In the genomic region with DNA sequence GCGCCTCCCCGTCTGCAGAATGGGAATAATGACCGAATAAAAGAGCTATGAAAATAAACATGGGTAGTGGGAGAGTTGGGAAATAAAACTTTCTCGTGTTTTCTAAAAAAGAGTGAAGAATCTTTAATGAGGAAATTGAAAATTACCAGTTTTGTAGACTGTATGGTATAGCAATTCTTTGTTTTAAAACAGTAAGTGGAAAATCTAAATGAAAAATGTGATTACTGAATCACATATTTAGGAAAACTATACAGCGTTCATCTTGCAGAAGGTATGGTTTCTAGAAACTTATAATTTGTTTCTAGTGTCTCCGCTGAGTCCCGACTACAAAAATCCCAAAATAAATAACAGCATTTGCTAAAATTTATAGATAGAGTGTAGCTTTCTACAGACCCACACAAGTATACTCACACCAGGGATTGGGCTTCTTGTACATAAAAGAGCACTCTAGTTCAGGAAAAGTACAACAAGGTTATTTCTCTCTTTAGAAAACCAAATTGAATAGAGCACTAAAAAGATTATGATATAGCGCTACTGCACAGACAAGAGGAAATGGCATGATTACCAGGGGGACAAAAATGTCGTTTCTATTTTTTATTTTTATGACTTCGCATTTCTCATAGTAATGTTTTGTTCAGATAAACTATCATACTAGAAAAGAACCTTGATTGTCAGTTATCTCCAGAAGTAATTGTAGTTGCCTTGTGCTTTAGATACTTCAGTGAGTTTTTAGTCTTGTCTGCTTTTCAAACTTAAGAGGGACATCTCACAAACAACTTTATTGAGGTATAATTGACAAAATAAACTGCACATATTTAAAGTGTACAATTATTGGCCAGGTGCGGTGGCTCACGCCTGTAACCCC, we compare ENCODE assay signal across 8 cellular contexts. TPM values are rescaled to one million over a fixed set of nuclear protein-coding genes. Genes with fewer than 3 reads are reported as not detected.
A peak's percentile ranks its signal among the peaks of the same experiment; 100 is the strongest.
DNase-seq lines count a peak whose midpoint lies in the region; ATAC-seq and TF ChIP-seq lines count a peak whose summit lies in the region.

No MANE protein-coding gene starts in this region.

- H3K27me3 ChIP-seq in A673 (replicated peaks; ENCODE audit: insufficient read depth, low read depth, low read length, poor library complexity) = no peaks in the 10 kb centered on the region
- H3K27me3 ChIP-seq in IMR-90 (ENCODE audit: control insufficient read depth, insufficient read depth, low read length) = no peaks in the 10 kb centered on the region; the same call in 1 of the 2 replicates

- in situ Hi-C loops in IMR-90 (cut with MboI; ENCODE audit: low sequenced_read_pairs) = loop anchor here (10.0 kb wide), 1 partner anchor 253 kb away; no protein-coding TSS in a partner anchor

- peaks cover 10% of the 10 kb centered on the region for H3K4me1 Mint-ChIP-seq in MCF 10A (ENCODE audit: insufficient read depth, unreplicated experiment)

- dilution Hi-C loops in IMR-90 (cut with HindIII; ENCODE audit: low sequenced_read_pairs, unreplicated experiment) = no loop called here

- no peak for TF ChIP-seq RAD21 in IMR-90 (IDR thresholded peaks at IDR 0.05; ENCODE audit: low read length)

- H4K20me1 ChIP-seq in IMR-90 (ENCODE audit: insufficient read depth, low read length) = peaks cover 30% of the 10 kb centered on the region

- peak overlapping the region; percentile 98 for H2BK5ac ChIP-seq in IMR-90 (ENCODE audit: low read depth, low read length, poor library complexity, severe bottlenecking)

- no peak overlapping the region for H2AK5ac ChIP-seq in IMR-90 (ENCODE audit: low read depth, low read length)

- H3K9me1 ChIP-seq in IMR-90 (ENCODE audit: insufficient read depth, low read length) = no peaks in the 10 kb centered on the region

- H4K5ac ChIP-seq in IMR-90 (ENCODE audit: low read depth, low read length) = peak overlapping the region; percentile 92; the same call in 1 of the 2 replicates

- no peaks in the 10 kb centered on the region for H3K36me3 ChIP-seq in A673 (ENCODE audit: insufficient read depth, low read length, poor library complexity, severe bottlenecking)
- H3K36me3 ChIP-seq in IMR-90 (ENCODE audit: control insufficient read depth, insufficient read depth, low read length) = no peaks in the 10 kb centered on the region
- no peaks in the 10 kb centered on the region for H3K36me3 ChIP-seq in mesodermal cell (ENCODE audit: control insufficient read depth, insufficient read depth, low read length)

- peak overlapping the region; percentile 83 for H2AK9ac ChIP-seq in IMR-90 (replicated peaks; ENCODE audit: low read depth, low read length, poor library complexity)

- 0 out of 2 replicates have a peak overlapping the region, but pooled peaks have one; percentile 74 for H3K56ac ChIP-seq in IMR-90 (ENCODE audit: extremely low read depth, insufficient read depth, low read length)

- DNase-seq in A673 (ENCODE audit: low spot score) = no peak
- no peak for DNase-seq in IMR-90
- DNase-seq in MCF 10A (ENCODE audit: unreplicated experiment) = no peak
- DNase-seq in HEK293T (ENCODE audit: extremely low spot score) = no peak
- no peak for DNase-seq in SW 1271 (lab: John Stamatoyannopoulos, UW)
- DNase-seq in activated CD4-positive, alpha-beta T cell treated with anti-CD3 and anti-CD28 coated beads, Interleukin-2, amount 50 U/mL, for 1 hour = no peak

- no peak for ATAC-seq in IMR-90 (ENCODE audit: low read depth)
- no peak for ATAC-seq in GM18870 (IDR thresholded peaks at IDR 0.05; ENCODE audit: unreplicated experiment)

- H3K27ac ChIP-seq in A673 (ENCODE audit: low read depth, low read length, poor library complexity, severe bottlenecking) (peak overlapping the region; percentile 99), IMR-90 (ENCODE audit: insufficient read depth, low read length) (peak overlapping the region; percentile 86), mesodermal cell (ENCODE audit: low read depth, low read length, severe bottlenecking) (peak overlapping the region; percentile 77)

- POLR2A ChIA-PET in A673 (lab: Charles Lee; ENCODE audit: low non-redundant PET) (no interaction called here), IMR-90 (lab: Charles Lee; ENCODE audit: unreplicated experiment) (interaction anchor here (0.6 kb wide), 1 partner anchor 328 kb away, joined by 3 read pairs; no protein-coding TSS in a partner anchor), MCF 10A (lab: Yijun Ruan, JAX) (interaction anchor here (0.5 to 4.9 kb wide), 18 partner anchors 8 to 362 kb away, joined by 3 to 61 read pairs (median 4); partner anchors contain the start of genes DCAF17, GORASP2 and METTL8), HEK293T (lab: Yijun Ruan, JAX) (interaction anchor here (1.3 kb wide), 1 partner anchor 272 kb away, joined by 9 read pairs; the partner anchor contains the start of genes DCAF17 and METTL8)

- H3K14ac ChIP-seq in IMR-90 (replicated peaks; ENCODE audit: low read depth, low read length) = peak overlapping the region; percentile 96

- H3K36me3 Mint-ChIP-seq in MCF 10A (ENCODE audit: insufficient read depth, unreplicated experiment) = peaks cover 7% of the 10 kb centered on the region

- intact Hi-C loops in A673 (cut with micrococcal nuclease; ENCODE audit: unreplicated experiment) (loop anchor here (2.0 to 5.0 kb wide), 2 partner anchors 255 to 271 kb away; partner anchors contain the start of genes DCAF17 and METTL8), IMR-90 (cut with micrococcal nuclease) (loop anchor here (5.0 kb wide), 1 partner anchor 126 kb away; no protein-coding TSS in a partner anchor), MCF 10A (cut with micrococcal nuclease) (loop anchor here (2.0 to 5.0 kb wide), 2 partner anchors 111 to 271 kb away; partner anchors contain the start of genes DCAF17 and METTL8)

- H3K4me1 ChIP-seq in A673 (ENCODE audit: insufficient read depth, low read length, poor library complexity, severe bottlenecking) (peaks cover 45% of the 10 kb centered on the region), IMR-90 (ENCODE audit: control insufficient read depth, insufficient read depth, low read length) (no peaks in the 10 kb centered on the region), mesodermal cell (ENCODE audit: control insufficient read depth, insufficient read depth, low read length, poor library complexity, severe bottlenecking) (no peaks in the 10 kb centered on the region)

- H3K9me3 ChIP-seq in A673 (ENCODE audit: low read depth, low read length, poor library complexity, severe bottlenecking) (no peaks in the 10 kb centered on the region), IMR-90 (ENCODE audit: control insufficient read depth, insufficient read depth, low read length) (no peaks in the 10 kb centered on the region), mesodermal cell (ENCODE audit: control insufficient read depth, low read length) (no peaks in the 10 kb centered on the region)

- H3K79me1 ChIP-seq in IMR-90 (ENCODE audit: low read depth in 1 of 2, low read length in 2 of 2) = peaks cover 0 to 14% of the 10 kb centered on the region in 2 experiments; a peak in 3 of 4 replicates

- peak overlapping the region; percentile 90 for H3K27ac Mint-ChIP-seq in MCF 10A (ENCODE audit: low read depth, unreplicated experiment)

- no CpG with 5 or more reads among the region's 12 CpGs for WGBS in IMR-90 (ENCODE audit: extremely low coverage in 2 of 2, insufficient read length in 1 of 2), 2 experiments
- 14 to 36% methylated on average over 5 of the region's 12 CpGs for WGBS in mesodermal cell (ENCODE audit: insufficient coverage in 2 of 2), 2 experiments

- H3K18ac ChIP-seq in IMR-90 (ENCODE audit: low read depth, low read length) = peak overlapping the region; percentile 87; the same call in 1 of the 2 replicates

- peak overlapping the region; percentile 80 for H3K9ac ChIP-seq in IMR-90 (ENCODE audit: low read depth, low read length)

- H2AFZ ChIP-seq in IMR-90 (replicated peaks; ENCODE audit: low read length, poor library complexity) = peak overlapping the region; percentile 96

- H2BK15ac ChIP-seq in IMR-90 (ENCODE audit: low read depth, low read length) = peak overlapping the region; percentile 70; the same call in 1 of the 3 replicates

- CTCF ChIA-PET in A673 (lab: Charles Lee) = no interaction called here
- CTCF ChIA-PET in IMR-90 (lab: Yijun Ruan, JAX) = interaction anchor here (0.6 to 1.3 kb wide), 3 partner anchors 12 to 255 kb away, joined by 3 to 5 read pairs (median 3); no protein-coding TSS in a partner anchor
- CTCF ChIA-PET in MCF 10A (lab: Yijun Ruan, JAX) = interaction anchor here (0.6 to 1.8 kb wide), 4 partner anchors 253 to 293 kb away, joined by 3 to 8 read pairs (median 4); no protein-coding TSS in a partner anchor
- CTCF ChIA-PET in HEK293T (lab: Yijun Ruan, JAX) = interaction anchor here (0.6 kb wide), 1 partner anchor 233 kb away, joined by 6 read pairs; the partner anchor contains the start of gene GORASP2

- H2BK20ac ChIP-seq in IMR-90 (ENCODE audit: low read depth, low read length) = no peak overlapping the region

- BruUV-seq in A673 (replicated peaks; lab: Mats Ljungman, UMichigan) (TSS peak; percentile 81), IMR-90 (replicated peaks; lab: Mats Ljungman, UMichigan) (no TSS peak), MCF 10A (replicated peaks; lab: Mats Ljungman, UMichigan) (no TSS peak)

- TF ChIP-seq CTCF in A673 (conservative IDR thresholded peaks at IDR 0.05; ENCODE audit: low read depth, low read length) (no peak), IMR-90 (conservative IDR thresholded peaks at IDR 0.05; ENCODE audit: low read depth, low read length) (no peak), MCF 10A (IDR thresholded peaks at IDR 0.05; ENCODE audit: unreplicated experiment) (no peak)

- H3K23ac ChIP-seq in IMR-90 (ENCODE audit: low read depth, low read length) = peak overlapping the region; percentile 99

- no peaks in the 10 kb centered on the region for H3K27me3 Mint-ChIP-seq in MCF 10A (ENCODE audit: insufficient read depth, unreplicated experiment)

- peak overlapping the region; percentile 74 for H3K4me3 ChIP-seq in A673 (ENCODE audit: low read depth, low read length, poor library complexity, severe bottlenecking)
- H3K4me3 ChIP-seq in IMR-90 (ENCODE audit: insufficient read depth, low read depth, low read length) = peak overlapping the region; percentile 88
- peak overlapping the region; percentile 91 for H3K4me3 ChIP-seq in mesodermal cell (ENCODE audit: extremely low read depth, insufficient read depth, low read length, poor library complexity, severe bottlenecking)

- peak overlapping the region; percentile 73; the same call in 1 of the 2 replicates for H4K91ac ChIP-seq in IMR-90 (ENCODE audit: insufficient read depth, low read depth, low read length)

- H2BK120ac ChIP-seq in IMR-90 (ENCODE audit: low read depth, low read length) = peak overlapping the region; percentile 84

- peak overlapping the region; percentile 90 for H3K4ac ChIP-seq in IMR-90 (ENCODE audit: low read depth, low read length)

- no peak for TF ChIP-seq POLR2A in IMR-90 (IDR thresholded peaks at IDR 0.05; ENCODE audit: low read depth, low read length)

- H3K4me3 Mint-ChIP-seq in MCF 10A (ENCODE audit: unreplicated experiment) = peak overlapping the region; percentile 95

- peak overlapping the region; percentile 82 for H3K4me2 ChIP-seq in IMR-90 (ENCODE audit: low read depth, low read length)

- peak overlapping the region; percentile 60 to 89 for H4K8ac ChIP-seq in IMR-90 (ENCODE audit: low read depth in 2 of 2, low read length in 2 of 2)

- no peaks in the 10 kb centered on the region for H3K9me3 Mint-ChIP-seq in MCF 10A (ENCODE audit: unreplicated experiment)

RNA-seq across cellular contexts. Expression of gene TLK1, which starts 1.0 kb away (rescaled TPM):
- total RNA-seq in A673 (2021) = 79.1 and 86.8 TPM in 2 replicates
- 12.5 TPM in 2 replicates for total RNA-seq in IMR-90 (2012; rRNA removed)
- 6.3 and 7.3 TPM in 2 replicates for polyA plus RNA-seq in IMR-90 (2012; rRNA removed)
- 2.8 and 4.5 TPM in 2 replicates for polyA plus RNA-seq in IMR-90 (2012; cell fraction: cytosol; rRNA removed)
- polyA plus RNA-seq in IMR-90 (2012; cell fraction: nucleus; rRNA removed; ENCODE audit: low replicate concordance) = 4.2 and 6.4 TPM in 2 replicates
- 59.2 and 60.6 TPM in 2 replicates for total RNA-seq in MCF 10A (2022)
- 24.5 TPM for polyA plus RNA-seq in mesodermal cell (2013, experiment 1 of 2)
- 25.1 TPM for polyA plus RNA-seq in mesodermal cell (2013, experiment 2 of 2)
